ENCODE assay signal across 8 cellular contexts in the genomic region with DNA sequence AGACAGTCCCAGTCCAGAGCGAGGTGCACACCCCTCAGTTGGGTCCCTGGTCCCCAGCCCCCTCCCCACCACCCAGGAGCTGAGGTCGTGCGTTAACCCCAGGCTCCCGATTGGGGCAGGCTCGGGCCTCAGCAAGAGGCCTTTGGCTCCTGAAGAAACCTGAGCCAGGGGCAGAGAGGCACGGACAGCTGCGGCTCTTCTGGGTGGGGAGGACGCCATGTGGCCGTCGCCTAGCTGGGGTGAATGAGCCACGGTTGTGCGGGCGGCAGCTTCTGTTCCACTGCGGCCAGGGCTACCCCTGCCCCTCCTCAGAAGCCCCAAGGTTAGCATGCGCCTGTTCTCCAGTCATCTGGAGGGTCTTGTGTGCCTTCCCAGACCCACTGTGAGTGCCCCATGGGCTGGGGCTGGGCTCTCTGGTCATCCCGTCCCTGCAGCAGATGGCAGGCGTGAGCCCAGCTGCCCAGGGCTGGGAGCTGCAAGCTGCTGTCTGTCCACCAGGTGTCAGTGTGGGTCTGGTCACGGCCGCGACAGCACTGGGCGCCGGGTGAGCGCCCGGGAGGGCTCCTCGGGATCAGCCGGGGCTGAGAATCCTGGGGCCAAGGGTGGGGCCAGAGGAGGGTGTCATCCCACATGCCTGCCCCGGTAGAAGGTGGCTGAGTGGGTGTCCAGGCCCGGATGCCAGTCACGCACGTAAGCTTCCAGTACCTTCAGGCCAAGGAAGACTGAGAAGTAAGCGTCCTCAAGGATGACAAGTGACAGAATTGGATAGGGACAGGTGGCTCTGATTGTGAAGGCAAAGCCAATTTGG. TPM values are rescaled to one million over a fixed set of nuclear protein-coding genes. Genes with fewer than 3 reads are reported as not detected.
DNase-seq lines count a peak whose midpoint lies in the region; ATAC-seq and TF ChIP-seq lines count a peak whose summit lies in the region.

No MANE protein-coding gene starts in this region.

- POLR2A ChIA-PET in GM10248 (lab: Yijun Ruan, JAX) = no interaction called here

- no peaks in the 10 kb centered on the region for H3K4me1 ChIP-seq in mucosa of descending colon (ENCODE audit: low read depth)

- ATAC-seq in HG02571 (IDR thresholded peaks at IDR 0.05; ENCODE audit: unreplicated experiment) (peak; percentile 63), mucosa of descending colon (peak; percentile 90)

- no peaks in the 10 kb centered on the region for H3K36me3 Mint-ChIP-seq in endothelial cell (ENCODE audit: low read depth, unreplicated experiment)

- no peaks in the 10 kb centered on the region for H3K9me3 Mint-ChIP-seq in endothelial cell (ENCODE audit: unreplicated experiment)

- H3K4me3 ChIP-seq in mucosa of descending colon = no peak overlapping the region

- H3K4me3 Mint-ChIP-seq in endothelial cell (ENCODE audit: unreplicated experiment) = no peak overlapping the region

- peak; percentile 77 for DNase-seq in GM10248 (ENCODE audit: extremely low spot score)
- DNase-seq in NCI-H524 (lab: John Stamatoyannopoulos, UW) = peak; percentile 73 to 85
- peak; percentile 12 to 22 for DNase-seq in activated CD8-positive, alpha-beta memory T cell treated with anti-CD3 and anti-CD28 coated beads for 1 hour (ENCODE audit: extremely low read depth in 1 of 2, low read depth in 1 of 2)
- DNase-seq in endothelial cell (ENCODE audit: low spot score) = peak; percentile 80
- DNase-seq in mucosa of descending colon = peak; percentile 69 to 71 (median 70)
- DNase-seq in stimulated activated CD8-positive, alpha-beta memory T cell treated with anti-CD3 and anti-CD28 coated beads, Interleukin-7, amount 100 ng/mL, for 4 hours (ENCODE audit: low read depth in 2 of 2) = peak; percentile 3 to 17
- no peak for DNase-seq in NCI-H1105 (lab: John Stamatoyannopoulos, UW)

- no peaks in the 10 kb centered on the region for H3K36me3 ChIP-seq in mucosa of descending colon (ENCODE audit: low read depth)

- CTCF ChIA-PET in GM10248 (lab: Yijun Ruan, JAX) = interaction anchor here (0.7 to 5.5 kb wide), 25 partner anchors 10 to 636 kb away, joined by 3 to 118 read pairs (median 4); a partner anchor contains a TSS

- intact Hi-C loops in mucosa of descending colon (cut with DNase I, micrococcal nuclease) = no loop called here

- TF ChIP-seq CTCF in GM10248 (IDR thresholded peaks at IDR 0.05; ENCODE audit: control extremely low read depth, extremely low read depth, low read depth, missing control alignments) = peak; percentile 79
- TF ChIP-seq CTCF in endothelial cell (IDR thresholded peaks at IDR 0.05; ENCODE audit: unreplicated experiment) = peak; percentile 62
- peak; percentile 70 for TF ChIP-seq CTCF in mucosa of descending colon (IDR thresholded peaks at IDR 0.05)

- H3K9me3 ChIP-seq in mucosa of descending colon = no peaks in the 10 kb centered on the region

- H3K27me3 Mint-ChIP-seq in endothelial cell (ENCODE audit: unreplicated experiment) = peaks cover 6% of the 10 kb centered on the region

- H3K27ac Mint-ChIP-seq in endothelial cell (ENCODE audit: unreplicated experiment) = no peak overlapping the region

- no peaks in the 10 kb centered on the region for H3K4me1 Mint-ChIP-seq in endothelial cell (ENCODE audit: unreplicated experiment)

RNA-seq across cellular contexts. Expression of a gene that starts 21.9 kb away (rescaled TPM):
- total RNA-seq in endothelial cell (ENCODE audit: unreplicated experiment) (0.10 TPM), mucosa of descending colon (1 to 10 TPM in 1 of 3 donors, under 1 TPM in 1, not detected in 1; 0.07 to 1.1 TPM)

RNA-seq across cellular contexts. Expression of a gene that starts 44.6 kb away (rescaled TPM):
- total RNA-seq in endothelial cell (ENCODE audit: unreplicated experiment) = 393 TPM
- 10 to 100 TPM in 2 of 3 donors, 1 to 10 TPM in 1; 3.5 to 21.8 (median 10.1) TPM for total RNA-seq in mucosa of descending colon

RNA-seq across cellular contexts. Expression of a gene that starts 59.6 kb away (rescaled TPM):
- total RNA-seq in endothelial cell (ENCODE audit: unreplicated experiment) (15.3 TPM), mucosa of descending colon (10 to 100 TPM; 13.1 to 19.9 (median 16.0) TPM)

Comparison
In these comparisons a context has a peak if more than half of its experiments do, and no peak if none do; other contexts are left out.
1. RNA of a gene that starts 44.6 kb away (total RNA-seq): 393 TPM in endothelial cell (single experiment); 3.5 to 21.8 TPM in mucosa of descending colon; every median in the first group is over 10 times any median in the second.
2. Peak in every context shown above with its lines, with median percentiles within 50 percentile points of each other: CTCF ChIP-seq.